ENCODE assay signal across 14 cellular contexts in the genomic region with DNA sequence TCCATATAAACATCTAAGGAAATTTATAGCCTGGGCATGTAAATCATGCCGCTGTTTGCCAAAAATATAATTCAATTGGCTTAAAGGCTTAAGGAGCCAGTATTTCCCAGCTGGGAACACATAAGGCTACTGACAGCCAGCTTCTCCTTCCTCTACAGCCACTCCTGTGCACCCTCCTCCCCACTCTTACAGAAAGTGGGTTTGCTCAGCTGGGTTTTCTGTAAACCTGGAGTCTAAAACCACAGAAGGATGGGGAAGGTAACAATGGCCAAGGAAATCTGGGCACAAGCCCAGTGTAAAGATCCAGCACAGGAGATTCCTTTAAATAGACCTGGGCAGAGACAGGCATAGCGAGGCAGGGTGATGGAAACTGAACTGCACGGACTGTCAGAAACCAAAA. TPM values are rescaled to one million over a fixed set of nuclear protein-coding genes. Genes with fewer than 3 reads are reported as not detected.
DNase-seq lines count a peak whose midpoint lies in the region; ATAC-seq and TF ChIP-seq lines count a peak whose summit lies in the region.
"Had no signal": no experiment of that assay in that cellular context is flagged by ENCODE, and none has a peak within 500 bp of the region (broad histone marks: within the 10 kb centered on the region; RNA-seq: fewer than 3 reads in every experiment).

No MANE protein-coding gene starts in this region.

- H3K27me3 ChIP-seq in heart right ventricle (no peaks in the 10 kb centered on the region), gastroesophageal sphincter (no peaks in the 10 kb centered on the region)

- TF ChIP-seq EP300 in gastroesophageal sphincter (IDR thresholded peaks at IDR 0.05), result no peak

- H3K36me3 ChIP-seq in heart right ventricle, result peaks cover 0 to 9% (median 0%) of the 10 kb centered on the region in 9 donors
- no peaks in the 10 kb centered on the region for H3K36me3 ChIP-seq in gastroesophageal sphincter

- H3K4me1 ChIP-seq in heart right ventricle (peaks cover 7 to 94% (median 68%) of the 10 kb centered on the region in 9 donors), gastroesophageal sphincter (peaks cover 4 to 50% (median 17%) of the 10 kb centered on the region in 3 donors)

- TF ChIP-seq POLR2A in gastroesophageal sphincter (IDR thresholded peaks at IDR 0.05), result no peak

- intact Hi-C loops in heart right ventricle (cut with DNase I), result no loop called here
- intact Hi-C loops in left cardiac atrium (cut with DNase I), result no loop called here

- DNase-seq in heart right ventricle (no peak), left cardiac atrium (no peak), medulla oblongata (ENCODE audit: extremely low spot score) (peak; percentile 60), NCI-H446 treated with DMSO at 0.1 percent for 48 hours (lab: John Stamatoyannopoulos, UW) (no peak)
- DNase-seq: activated CD8-positive, alpha-beta T cell treated with anti-CD3 and anti-CD28 coated beads for 36 hours; activated T-cell treated with anti-CD3 and anti-CD28 coated beads, Interleukin-2, amount 50 U/mL, for 72 hours; COR-L47; immature natural killer cell; NCI-H1694; small intestine had no signal

- ATAC-seq in heart right ventricle, result no peak
- ATAC-seq in left cardiac atrium, result no peak
- ATAC-seq in GM18873 (IDR thresholded peaks at IDR 0.05; ENCODE audit: low FRiP score, unreplicated experiment), result no peak
- ATAC-seq in HG03520 (IDR thresholded peaks at IDR 0.05; ENCODE audit: unreplicated experiment), result no peak
- no peak for ATAC-seq in gastroesophageal sphincter
- ATAC-seq: activated CD8-positive, alpha-beta T cell treated with anti-CD3 and anti-CD28 coated beads for 36 hours; activated T-cell treated with anti-CD3 and anti-CD28 coated beads, Interleukin-2, amount 50 U/mL, for 72 hours had no signal

- peak overlapping the region in 9 of 10 donors; percentile 60 to 87 (median 76) for H3K27ac ChIP-seq in heart right ventricle
- peak overlapping the region; percentile 95 for H3K27ac ChIP-seq in cingulate gyrus (ENCODE audit: low read depth, low read length)
- no peak overlapping the region for H3K27ac ChIP-seq in gastroesophageal sphincter

- TF ChIP-seq CTCF in heart right ventricle (IDR thresholded peaks at IDR 0.05), result no peak
- no peak for TF ChIP-seq CTCF in gastroesophageal sphincter (IDR thresholded peaks at IDR 0.05)

- H3K9me3 ChIP-seq in heart right ventricle (no peaks in the 10 kb centered on the region), gastroesophageal sphincter (no peaks in the 10 kb centered on the region)

- 64 to 71% methylated on average over 3 of the region's 3 CpGs for WGBS in heart right ventricle, 2 donors
- WGBS in gastroesophageal sphincter (ENCODE audit: low coverage in 1 of 2), 2 donors, result 40 to 63% methylated on average over 1 to 2 of the region's 3 CpGs

- peak overlapping the region in 1 of 10 donors; percentile 5 for H3K4me3 ChIP-seq in heart right ventricle
- H3K4me3 ChIP-seq in gastroesophageal sphincter, result no peak overlapping the region

RNA-seq across cellular contexts. Expression of a gene that starts 18.5 kb away (rescaled TPM):
- total RNA-seq in heart right ventricle (100 to 1,000 TPM; 181 to 526 (median 239) TPM), left cardiac atrium (100 to 1,000 TPM; 297 to 380 TPM), gastroesophageal sphincter (10 to 100 TPM; 48.5 to 98.8 (median 55.3) TPM)
- 100 to 1,000 TPM; 127 to 264 TPM for polyA plus RNA-seq in heart right ventricle

Comparison
In these comparisons a context has a peak if more than half of its experiments do, and no peak if none do; other contexts are left out.
1. H3K27ac ChIP-seq: peak in heart right ventricle (9 of 10) and cingulate gyrus (single experiment); none in gastroesophageal sphincter (0 of 4).